ENCODE assay signal across 2 cellular contexts in the genomic region with DNA sequence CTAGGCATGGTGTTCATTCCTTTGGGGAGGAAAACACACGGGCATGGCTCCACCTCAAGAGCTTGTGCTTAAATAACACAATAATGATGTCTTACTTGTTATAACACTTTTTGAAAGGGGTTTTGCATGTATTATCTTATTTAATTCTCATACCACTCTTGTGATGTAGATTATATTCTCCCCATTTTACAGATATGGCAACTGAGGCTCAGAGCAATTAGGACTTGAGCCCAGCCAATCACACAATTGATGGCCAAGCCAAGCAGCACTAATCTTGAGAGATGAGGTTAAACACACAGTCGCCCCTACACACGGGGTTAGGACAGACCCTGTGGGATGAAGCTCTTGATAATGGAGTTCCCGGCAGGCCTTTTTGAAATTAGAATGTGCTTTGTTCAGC.
TF ChIP-seq lines count a peak whose summit lies in the region.

No MANE protein-coding gene starts in this region.

TF ChIP-seq in HepG2, 621 proteins besides CTCF, POLR2A, EP300 and RAD21:
- no peak for TF ChIP-seq PITX1 (CRISPR knock-in tag; IDR thresholded peaks at IDR 0.05)
- TF ChIP-seq, protein P1, sequence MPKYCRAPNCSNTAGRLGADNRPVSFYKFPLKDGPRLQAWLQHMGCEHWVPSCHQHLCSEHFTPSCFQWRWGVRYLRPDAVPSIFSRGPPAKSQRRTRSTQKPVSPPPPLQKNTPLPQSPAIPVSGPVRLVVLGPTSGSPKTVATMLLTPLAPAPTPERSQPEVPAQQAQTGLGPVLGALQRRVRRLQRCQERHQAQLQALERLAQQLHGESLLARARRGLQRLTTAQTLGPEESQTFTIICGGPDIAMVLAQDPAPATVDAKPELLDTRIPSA (CRISPR knock-in tag; IDR thresholded peaks at IDR 0.05; ENCODE audit: borderline replicate concordance) = no peak
- peak; percentile 55 for TF ChIP-seq ZNF629 (CRISPR knock-in tag; conservative IDR thresholded peaks at IDR 0.05)
- TF ChIP-seq ZNF644 (CRISPR knock-in tag; IDR thresholded peaks at IDR 0.05; ENCODE audit: low read depth) = no peak
- TF ChIP-seq ZNF607 (CRISPR knock-in tag; IDR thresholded peaks at IDR 0.05; ENCODE audit: borderline replicate concordance) = no peak

TF ChIP-seq in K562, 482 proteins besides CTCF, POLR2A, EP300 and RAD21:
- TF ChIP-seq ATF2 (CRISPR knock-in tag; IDR thresholded peaks at IDR 0.05) = no peak
- no peak for TF ChIP-seq ZNF699 (CRISPR knock-in tag; IDR thresholded peaks at IDR 0.05; ENCODE audit: insufficient replicate concordance)
- no peak for TF ChIP-seq ZBTB2 (IDR thresholded peaks at IDR 0.05)
- no peak for TF ChIP-seq SMAD2 (IDR thresholded peaks at IDR 0.05; ENCODE audit: low read depth, low read length)
- no peak for TF ChIP-seq ZKSCAN8 (CRISPR knock-in tag; IDR thresholded peaks at IDR 0.05)
- TF ChIP-seq BCOR (IDR thresholded peaks at IDR 0.05) = peak; percentile 69; the same call in 1 of the 2 replicates
- TF ChIP-seq KDM1A (IDR thresholded peaks at IDR 0.05) = peak; percentile 38 to 41; a peak in 2 of 4 replicates
- TF ChIP-seq RBM25 (IDR thresholded peaks at IDR 0.05; ENCODE audit: low read depth, low read length, severe bottlenecking) = peak; percentile 88
- TF ChIP-seq HNRNPK (IDR thresholded peaks at IDR 0.05; ENCODE audit: low read depth, low read length, poor library complexity, severe bottlenecking) = no peak
